26 cellular contexts compared by ENCODE assay signal in the genomic region with DNA sequence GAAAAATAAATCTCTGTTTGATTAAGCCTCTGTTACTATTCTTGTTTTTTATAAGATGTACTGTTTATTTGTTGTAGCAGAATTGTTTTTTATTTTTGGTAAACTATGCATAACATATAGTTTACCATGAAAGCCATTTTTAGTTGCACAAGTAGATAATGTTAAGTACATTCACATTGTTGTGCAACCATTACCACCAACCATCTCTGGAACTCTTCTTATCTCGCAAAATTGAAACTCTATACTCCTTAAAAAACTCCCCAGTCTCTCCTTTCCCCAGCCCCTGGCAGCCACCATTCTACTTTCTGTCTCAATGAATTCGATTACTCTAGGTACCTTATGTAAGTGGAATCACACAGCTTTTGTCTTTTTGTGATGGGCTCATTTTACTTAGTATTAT. TPM values are rescaled to one million over a fixed set of nuclear protein-coding genes. Genes with fewer than 3 reads are reported as not detected.
DNase-seq lines count a peak whose midpoint lies in the region; ATAC-seq, FAIRE-seq and TF ChIP-seq lines count a peak whose summit lies in the region.
"Had no signal": no experiment of that assay in that cellular context is flagged by ENCODE, and none has a peak within 500 bp of the region (broad histone marks: within the 10 kb centered on the region; RNA-seq: fewer than 3 reads in every experiment).

No MANE protein-coding gene starts in this region.

- TF ChIP-seq EP300 in K562 (IDR thresholded peaks at IDR 0.05; ENCODE audit: low read length), result no peak

- intact Hi-C loops in K562 (cut with micrococcal nuclease), result no loop called here

- H3K79me2 ChIP-seq in GM23338 (replicated peaks; ENCODE audit: insufficient read depth) (no peaks in the 10 kb centered on the region), K562 (ENCODE audit: control insufficient read depth, insufficient read depth, low read length) (no peaks in the 10 kb centered on the region)

- H2AFZ ChIP-seq in GM23338, result peak overlapping the region; percentile 4; the same call in 1 of the 2 replicates
- H2AFZ ChIP-seq in K562 (ENCODE audit: low read depth, low read length), result peak overlapping the region; percentile 78
- H2AFZ ChIP-seq: GM23248 had no signal

- TF ChIP-seq POLR2A in K562 (conservative IDR thresholded peaks at IDR 0.05), result no peak

- no peaks in the 10 kb centered on the region for H3K27me3 ChIP-seq in GM23338 (ENCODE audit: insufficient read depth)
- no peaks in the 10 kb centered on the region for H3K27me3 ChIP-seq in K562 (ENCODE audit: control insufficient read depth in 2 of 2, insufficient read depth in 2 of 2, low read length in 2 of 2)
- H3K27me3 ChIP-seq: SJCRH30 had no signal

- no peaks in the 10 kb centered on the region for H3K9me1 ChIP-seq in K562 (ENCODE audit: control insufficient read depth, insufficient read depth, low read length)

- POLR2A ChIA-PET in K562 (lab: Yijun Ruan, JAX), result no interaction called here

- peaks cover 6% of the 10 kb centered on the region for H3K27me3 Mint-ChIP-seq in GM23338 (ENCODE audit: insufficient read depth, low read depth, poor library complexity)

- H3K9ac ChIP-seq in K562 (ENCODE audit: insufficient read depth in 1 of 2, low read depth in 2 of 2, low read length in 2 of 2), result no peak overlapping the region
- H3K9ac ChIP-seq: GM23248 had no signal

- no TSS peak for BruUV-seq in K562 (replicated peaks; lab: Mats Ljungman, UMichigan)

- H3K36me3 ChIP-seq in GM23338 (ENCODE audit: insufficient read depth), result no peaks in the 10 kb centered on the region
- no peaks in the 10 kb centered on the region for H3K36me3 ChIP-seq in K562 (ENCODE audit: control insufficient read depth, insufficient read depth, low read length)
- H3K36me3 ChIP-seq: HAP-1, SJCRH30 had no signal

- FAIRE-seq in K562 (lab: Jason Lieb, UNC), result no peak

- TF ChIP-seq RAD21 in K562 (CRISPR knock-in tag; conservative IDR thresholded peaks at IDR 0.05 in 1 of 2, IDR thresholded peaks at IDR 0.05 in 1 of 2), result no peak

- H3K4me1 ChIP-seq in GM23338 (ENCODE audit: insufficient read depth), result peaks cover 7% of the 10 kb centered on the region
- H3K4me1 ChIP-seq in K562 (replicated peaks in 1 of 2; ENCODE audit: control insufficient read depth in 2 of 2, insufficient read depth in 2 of 2, low read length in 2 of 2), result peaks cover 3 to 22% of the 10 kb centered on the region in 2 experiments; a peak in 4 of 5 replicates
- H3K4me1 ChIP-seq: HAP-1, SJCRH30 had no signal

- H4K20me1 ChIP-seq in GM23338 (replicated peaks; ENCODE audit: insufficient read depth) (no peaks in the 10 kb centered on the region), K562 (replicated peaks; ENCODE audit: control insufficient read depth, insufficient read depth, low read length) (no peaks in the 10 kb centered on the region)

- peaks cover 12% of the 10 kb centered on the region; the same call in 2 of the 3 replicates for H3K4me1 Mint-ChIP-seq in GM23338
- H3K4me1 Mint-ChIP-seq: CD4-positive, CD25-positive, alpha-beta regulatory T cell had no signal

- in situ Hi-C loops in K562 (cut with MboI), result no loop called here

- TF ChIP-seq CTCF in GM23338 (conservative IDR thresholded peaks at IDR 0.05; ENCODE audit: low read depth in 2 of 2) (no peak), K562 (IDR thresholded peaks at IDR 0.05 in 2 of 3, conservative IDR thresholded peaks at IDR 0.05 in 1 of 3; ENCODE audit: insufficient read depth in 2 of 3, low read depth in 1 of 3, low read length in 3 of 3) (no peak), fibroblast of villous mesenchyme (IDR thresholded peaks at IDR 0.05; ENCODE audit: insufficient read depth, low read depth, low read length) (no peak)

- H3K27ac Mint-ChIP-seq in GM23338, result 0 out of 2 replicates have a peak overlapping the region, but pooled peaks have one; percentile 2
- H3K27ac Mint-ChIP-seq: CD4-positive, CD25-positive, alpha-beta regulatory T cell; HFFc6 had no signal

- no peak overlapping the region for H3K4me3 ChIP-seq in GM23338
- H3K4me3 ChIP-seq in K562, result no peak overlapping the region
- H3K4me3 ChIP-seq in fibroblast of villous mesenchyme (ENCODE audit: low read depth, low read length), result no peak overlapping the region
- H3K4me3 ChIP-seq: GM23248, HAP-1, SJCRH30 had no signal

- CTCF ChIA-PET in K562 (lab: Yijun Ruan, JAX; ENCODE audit: low intra/inter-chr PET ratio), result interaction anchor here (0.6 kb wide), 1 partner anchor 293 kb away, joined by 5 read pairs; no protein-coding TSS in a partner anchor

- ATAC-seq in GM23338 (no peak), K562 (peak; percentile 47), GM21723 (IDR thresholded peaks at IDR 0.05; ENCODE audit: unreplicated experiment) (no peak)
- ATAC-seq: PC-3, SK-N-SH treated with all-trans-retinoic acid at 6 μM for 48 hours had no signal

- 8% methylated on average over 2 of the region's 2 CpGs for WGBS in K562 (ENCODE audit: insufficient coverage, low coverage, missing lambda C conversion rate)

- H3K4me2 ChIP-seq in GM23338, result no peak overlapping the region
- no peak overlapping the region for H3K4me2 ChIP-seq in K562 (ENCODE audit: insufficient read depth, low read length)

- DNase-seq in GM23338 (ENCODE audit: low spot score), result no peak
- DNase-seq in NCI-H226, result peak; percentile 47
- DNase-seq in K562 (ENCODE audit: extremely low read depth in 1 of 4, low spot score in 3 of 4), result no peak
- peak; percentile 35 for DNase-seq in fibroblast of villous mesenchyme (ENCODE audit: low read depth)
- DNase-seq in NCI-H187 treated with DMSO at 0.1 percent for 48 hours (lab: John Stamatoyannopoulos, UW), result no peak
- no peak for DNase-seq in SHP77 treated with DMSO at 0.1 percent for 48 hours (lab: John Stamatoyannopoulos, UW)
- DNase-seq in C1 segment of cervical spinal cord (lab: John Stamatoyannopoulos, UW), result no peak
- DNase-seq: 8988T; ACHN; CD4-positive, CD25-positive, alpha-beta regulatory T cell; DMS153; DND-41; GM23248; HFFc6; Karpas-422; NCI-H2029 treated with DMSO at 0.1 percent for 48 hours; NCI-H2171; NCI-H345; NCI-H510A treated with DMSO at 0.1 percent for 48 hours; NCI-H748 treated with DMSO at 0.1 percent for 48 hours; PC-3; SJCRH30 had no signal

- H3K27ac ChIP-seq in GM23338 (ENCODE audit: low read depth), result no peak overlapping the region
- no peak overlapping the region for H3K27ac ChIP-seq in K562 (ENCODE audit: extremely low read depth, low read depth, low read length)
- H3K27ac ChIP-seq: GM23248, SJCRH30 had no signal

- peaks cover 2% of the 10 kb centered on the region; the same call in 1 of the 2 replicates for H3K9me3 ChIP-seq in K562 (replicated peaks; ENCODE audit: control insufficient read depth, insufficient read depth, low read depth, low read length)
- H3K9me3 ChIP-seq: HAP-1, SJCRH30 had no signal

- H3K36me3 Mint-ChIP-seq in GM23338 (ENCODE audit: low read depth), result peaks cover 3% of the 10 kb centered on the region; the same call in 2 of the 3 replicates
- H3K36me3 Mint-ChIP-seq: CD4-positive, CD25-positive, alpha-beta regulatory T cell had no signal

- H3K4me3 Mint-ChIP-seq in GM23338, result no peak overlapping the region
- H3K4me3 Mint-ChIP-seq: CD4-positive, CD25-positive, alpha-beta regulatory T cell; HFFc6 had no signal

- peaks cover 11% of the 10 kb centered on the region; the same call in 2 of the 3 replicates for H3K9me3 Mint-ChIP-seq in GM23338
- H3K9me3 Mint-ChIP-seq: HFFc6 had no signal

- H3F3A ChIP-seq in GM23338 (replicated peaks; ENCODE audit: low read depth), result no peaks in the 10 kb centered on the region

- H3K9me2 ChIP-seq in GM23338 (ENCODE audit: insufficient read depth), result no peaks in the 10 kb centered on the region

RNA-seq across cellular contexts. Expression of a gene that starts 27.4 kb away (rescaled TPM):
- 28.3 and 30.2 TPM in 2 replicates for total RNA-seq in GM23338 (2014; rRNA removed; shearing (Covaris generic))
- 7.2 and 8.6 TPM in 2 replicates for polyA plus RNA-seq in GM23338 (2016; fragmentation: Nextera tagmentation; extraction: Ambion mirVana)
- total RNA-seq in K562 (2011; cell fraction: chromatin; rRNA removed; ENCODE audit: low replicate concordance), result 31.4 and 70.8 TPM in 2 replicates
- total RNA-seq in K562 (2011; cell fraction: nucleolus; rRNA removed), result 18.7 and 21.8 TPM in 2 replicates
- total RNA-seq in K562 (2011; cell fraction: nucleoplasm; rRNA removed), result 46.7 and 75.7 TPM in 2 replicates
- total RNA-seq in K562 (2014; rRNA removed), result 34.0 and 36.0 TPM in 2 replicates
- total RNA-seq in K562 (2014; rRNA removed; fragmentation: Illumina TruSeq; extraction: Trizol), result 72.4 and 78.0 TPM in 2 replicates
- 49.2 and 55.2 TPM in 2 replicates for total RNA-seq in K562 (2015; rRNA removed; fragmentation: Illumina TruSeq; extraction: Trizol)
- 42.6 and 43.3 TPM in 2 replicates for total RNA-seq in K562 (2021)
- polyA plus RNA-seq in K562 (2011; rRNA removed), result 63.6 and 71.0 TPM in 2 replicates
- polyA plus RNA-seq in K562 (2011; cell fraction: cytosol; rRNA removed), result 8.5 and 31.3 TPM in 2 replicates
- 27.2 and 68.0 TPM in 2 replicates for polyA plus RNA-seq in K562 (2011; cell fraction: nucleus; rRNA removed)
- polyA plus RNA-seq in K562 (2012), result 18.7 and 19.1 TPM in 2 replicates
- 32.9 and 38.3 TPM in 2 replicates for polyA plus RNA-seq in K562 (2014; fragmentation: Illumina TruSeq; extraction: Trizol)
- 10 to 100 TPM; 13.1 to 20.5 TPM for polyA plus RNA-seq in K562 (2014; fragmentation: Nextera tagmentation; extraction: Ambion mirVana)
- polyA plus RNA-seq in K562 (2014; rRNA removed), result 27.7 and 28.9 TPM in 2 replicates
- polyA minus RNA-seq in K562 (2011; rRNA and poly(A)+ RNA removed), result 93.8 and 130 TPM in 2 replicates
- 46.0 and 46.8 TPM in 2 replicates for polyA minus RNA-seq in K562 (2011; cell fraction: cytosol; rRNA and poly(A)+ RNA removed)
- polyA minus RNA-seq in K562 (2011; cell fraction: nucleus; rRNA and poly(A)+ RNA removed), result 33.4 and 86.7 TPM in 2 replicates
- total RNA-seq in fibroblast of villous mesenchyme, result 69.9 and 139 TPM in 2 replicates

RNA-seq across cellular contexts. Expression of a gene that starts 58.3 kb away (rescaled TPM):
- total RNA-seq in GM23338 (2014; rRNA removed; shearing (Covaris generic)), result not detected in 2 replicates
- not detected in 2 replicates for polyA plus RNA-seq in GM23338 (2016; fragmentation: Nextera tagmentation; extraction: Ambion mirVana)
- total RNA-seq in K562 (2011; cell fraction: chromatin; rRNA removed; ENCODE audit: low replicate concordance), result 4.8 and 6.8 TPM in 2 replicates
- 2.2 and 2.8 TPM in 2 replicates for total RNA-seq in K562 (2011; cell fraction: nucleolus; rRNA removed)
- 4.0 and 5.0 TPM in 2 replicates for total RNA-seq in K562 (2011; cell fraction: nucleoplasm; rRNA removed)
- 5.2 and 5.6 TPM in 2 replicates for total RNA-seq in K562 (2014; rRNA removed)
- 9.7 and 10.8 TPM in 2 replicates for total RNA-seq in K562 (2014; rRNA removed; fragmentation: Illumina TruSeq; extraction: Trizol)
- 7.9 and 8.3 TPM in 2 replicates for total RNA-seq in K562 (2015; rRNA removed; fragmentation: Illumina TruSeq; extraction: Trizol)
- 5.4 and 6.3 TPM in 2 replicates for total RNA-seq in K562 (2021)
- polyA plus RNA-seq in K562 (2011; rRNA removed), result 4.8 and 5.7 TPM in 2 replicates
- polyA plus RNA-seq in K562 (2011; cell fraction: cytosol; rRNA removed), result 3.3 and 5.0 TPM in 2 replicates
- 4.2 and 4.5 TPM in 2 replicates for polyA plus RNA-seq in K562 (2011; cell fraction: nucleus; rRNA removed)
- polyA plus RNA-seq in K562 (2012), result 3.6 and 9.5 TPM in 2 replicates
- polyA plus RNA-seq in K562 (2014; fragmentation: Illumina TruSeq; extraction: Trizol), result 13.4 and 14.1 TPM in 2 replicates
- 10 to 100 TPM; 17.1 to 19.6 TPM for polyA plus RNA-seq in K562 (2014; fragmentation: Nextera tagmentation; extraction: Ambion mirVana)
- 7.2 and 12.3 TPM in 2 replicates for polyA plus RNA-seq in K562 (2014; rRNA removed)
- 3.4 and 4.4 TPM in 2 replicates for polyA minus RNA-seq in K562 (2011; rRNA and poly(A)+ RNA removed)
- polyA minus RNA-seq in K562 (2011; cell fraction: cytosol; rRNA and poly(A)+ RNA removed), result 1.0 and 1.7 TPM in 2 replicates
- polyA minus RNA-seq in K562 (2011; cell fraction: nucleus; rRNA and poly(A)+ RNA removed), result 1.3 and 2.6 TPM in 2 replicates
- total RNA-seq in fibroblast of villous mesenchyme, result not detected in 2 replicates
- total RNA-seq: CD4-positive, CD25-positive, alpha-beta regulatory T cell; GM23248; HFFc6; SJCRH30 had no signal
- polyA plus RNA-seq: BJ, GM23248 had no signal

Comparison
In these comparisons a context has a peak if more than half of its experiments do, and no peak if none do; other contexts are left out.
1. DNase-seq: peak in NCI-H226 (single experiment) and fibroblast of villous mesenchyme (single experiment); none in GM23338 (single experiment), K562 (0 of 4), NCI-H187 treated with DMSO at 0.1 percent for 48 hours (single experiment), SHP77 treated with DMSO at 0.1 percent for 48 hours (single experiment) and C1 segment of cervical spinal cord (0 of 14).